8 cellular contexts compared by ENCODE assay signal in genomic region chr12:56634837-56635538, GRCh38. TPM values are rescaled to one million over a fixed set of nuclear protein-coding genes. Genes with fewer than 3 reads are reported as not detected.
DNase-seq lines count a peak whose midpoint lies in the region; ATAC-seq and TF ChIP-seq lines count a peak whose summit lies in the region.

No MANE protein-coding gene starts in this region.

- ATAC-seq in DND-41 (ENCODE audit: insufficient read depth, low read depth) (peak; percentile 31), left ventricle myocardium superior (peak; percentile 47)

- H3K23ac ChIP-seq in H9 (ENCODE audit: insufficient read length, low read depth, low read length), result no peak overlapping the region

- peak; percentile 73 for DNase-seq in DND-41
- peak; percentile 85 for DNase-seq in H9
- DNase-seq in NCI-H1436 (lab: John Stamatoyannopoulos, UW), result peak; percentile 66
- peak in 55 of 58 donors; percentile 16 to 84 (median 52) for DNase-seq in anterior cingulate cortex (lab: John Stamatoyannopoulos, UW)
- DNase-seq in left ventricle myocardium superior, result peak; percentile 77
- peak; percentile 87 for DNase-seq in posterior vena cava (ENCODE audit: low spot score)
- no peak for DNase-seq in GOT3 (lab: John Stamatoyannopoulos, UW)

- no peak overlapping the region for H2BK12ac ChIP-seq in H9 (ENCODE audit: insufficient read length, low read depth, low read length)

- H4K8ac ChIP-seq in H9 (replicated peaks; ENCODE audit: insufficient read length, low read depth, low read length), result no peak overlapping the region

- H3K4me3 ChIP-seq in DND-41 (ENCODE audit: low read depth in 1 of 2, low read length in 2 of 2), result peak overlapping the region; percentile 61 to 83; a peak in 3 of 4 replicates

- peak overlapping the region; percentile 76 for H3K14ac ChIP-seq in H9 (ENCODE audit: insufficient read depth, low read length)

- H3K4me1 Mint-ChIP-seq in H9, result peaks cover 70% of the 10 kb centered on the region in 2 experiments
- H3K4me1 Mint-ChIP-seq in T-helper 1 cell treated with Interleukin-12 subunit alpha and Interleukin-12 subunit beta and Interleukin-4 antibody, amounts not matched to agents 30 μg/mL and 1 μg/mL, for 36 hours (ENCODE audit: low read depth), result peaks cover 67% of the 10 kb centered on the region

- H4K20me1 ChIP-seq in DND-41 (ENCODE audit: insufficient read depth, low read length), result peaks cover 6% of the 10 kb centered on the region; the same call in 1 of the 2 replicates
- no peaks in the 10 kb centered on the region for H4K20me1 ChIP-seq in H9 (ENCODE audit: control insufficient read depth, insufficient read depth, insufficient read length)

- no peaks in the 10 kb centered on the region for H3K9me3 ChIP-seq in DND-41 (ENCODE audit: insufficient read depth, low read length, severe bottlenecking)
- H3K9me3 ChIP-seq in H9 (ENCODE audit: control insufficient read depth, low read depth, low read length), result no peaks in the 10 kb centered on the region

- peak overlapping the region; percentile 98 to 99 (median 98) for H3K27ac Mint-ChIP-seq in H9
- peak overlapping the region; percentile 97 for H3K27ac Mint-ChIP-seq in T-helper 1 cell treated with Interleukin-12 subunit alpha and Interleukin-12 subunit beta and Interleukin-4 antibody, amounts not matched to agents 30 μg/mL and 1 μg/mL, for 36 hours

- TF ChIP-seq CTCF in DND-41 (IDR thresholded peaks at IDR 0.05; ENCODE audit: borderline replicate concordance, extremely low read depth, low read length, poor library complexity, severe bottlenecking), result peak; percentile 55
- TF ChIP-seq CTCF in H9 (conservative IDR thresholded peaks at IDR 0.05), result peak; percentile 50; the same call in 2 of the 3 replicates

- H3K4me3 Mint-ChIP-seq in H9, result peak overlapping the region; percentile 92 to 95
- peak overlapping the region; percentile 98 for H3K4me3 Mint-ChIP-seq in T-helper 1 cell treated with Interleukin-12 subunit alpha and Interleukin-12 subunit beta and Interleukin-4 antibody, amounts not matched to agents 30 μg/mL and 1 μg/mL, for 36 hours

- no peak overlapping the region for H4K5ac ChIP-seq in H9 (ENCODE audit: insufficient read length, low read depth, low read length)

- peaks cover 44% of the 10 kb centered on the region for H3K79me2 ChIP-seq in DND-41 (ENCODE audit: insufficient read depth, low read length)
- H3K79me2 ChIP-seq in H9 (ENCODE audit: insufficient read depth, low read length), result 0 out of 2 replicates have a peak, but pooled peaks cover 1% of the 10 kb centered on the region

- H2AK5ac ChIP-seq in H9 (ENCODE audit: insufficient read length, low read length), result no peak overlapping the region

- H2BK5ac ChIP-seq in H9 (ENCODE audit: insufficient read length, low read length), result no peak overlapping the region

- H3K27ac ChIP-seq in DND-41 (ENCODE audit: low read length), result peak overlapping the region; percentile 68
- H3K27ac ChIP-seq in H9 (ENCODE audit: insufficient read length, low read depth, low read length), result no peak overlapping the region

- H2AFZ ChIP-seq in DND-41 (ENCODE audit: low read depth, low read length) (peak overlapping the region; percentile 60), H9 (ENCODE audit: low read length) (no peak overlapping the region)

- H3K79me1 ChIP-seq in H9 (ENCODE audit: insufficient read depth, low read depth, low read length, poor library complexity, severe bottlenecking), result no peaks in the 10 kb centered on the region

- peak overlapping the region; percentile 72 for H3K4me2 ChIP-seq in DND-41 (ENCODE audit: insufficient read depth, low read length)
- peak overlapping the region; percentile 90 for H3K4me2 ChIP-seq in H9 (ENCODE audit: insufficient read depth, insufficient read length, low read length)

- H3K9ac ChIP-seq in DND-41 (ENCODE audit: low read depth, low read length), result peak overlapping the region; percentile 61
- H3K9ac ChIP-seq in H9 (ENCODE audit: extremely low read depth, insufficient read length, low read length), result peak overlapping the region; percentile 55

- H3K56ac ChIP-seq in H9 (ENCODE audit: insufficient read length, low read depth, low read length), result no peak overlapping the region

- H3K23me2 ChIP-seq in H9 (ENCODE audit: insufficient read length, low read depth, low read length, poor library complexity, severe bottlenecking), result peaks cover 25% of the 10 kb centered on the region

- peaks cover 21 to 30% (median 24%) of the 10 kb centered on the region in 3 experiments; a peak in 6 of 7 replicates for H3K36me3 Mint-ChIP-seq in H9 (ENCODE audit: insufficient read depth in 1 of 3, low read depth in 3 of 3)
- peaks cover 28% of the 10 kb centered on the region for H3K36me3 Mint-ChIP-seq in T-helper 1 cell treated with Interleukin-12 subunit alpha and Interleukin-12 subunit beta and Interleukin-4 antibody, amounts not matched to agents 30 μg/mL and 1 μg/mL, for 36 hours (ENCODE audit: low read depth)

- no peak overlapping the region for H2BK15ac ChIP-seq in H9 (ENCODE audit: low read depth, low read length)

- H2BK20ac ChIP-seq in H9 (ENCODE audit: low read depth, low read length, poor library complexity, severe bottlenecking), result no peak overlapping the region

- H3K36me3 ChIP-seq in DND-41 (ENCODE audit: insufficient read depth, low read length), result peaks cover 23% of the 10 kb centered on the region

- no peak overlapping the region for H3T11ph ChIP-seq in H9 (ENCODE audit: low read length)

- WGBS in H9 (ENCODE audit: extremely low coverage, insufficient read length, low lambda C conversion rate), result no CpG with 5 or more reads among the region's 45 CpGs

- no peaks in the 10 kb centered on the region for H3K27me3 ChIP-seq in DND-41 (ENCODE audit: insufficient read depth, low read length, poor library complexity)
- H3K27me3 ChIP-seq in H9 (ENCODE audit: insufficient read depth, low read length), result no peaks in the 10 kb centered on the region

- H3K27me3 Mint-ChIP-seq in H9 (ENCODE audit: low read depth), result no peaks in the 10 kb centered on the region
- no peaks in the 10 kb centered on the region for H3K27me3 Mint-ChIP-seq in T-helper 1 cell treated with Interleukin-12 subunit alpha and Interleukin-12 subunit beta and Interleukin-4 antibody, amounts not matched to agents 30 μg/mL and 1 μg/mL, for 36 hours (ENCODE audit: low read depth)

- peak overlapping the region; percentile 70 for H3K18ac ChIP-seq in H9 (ENCODE audit: insufficient read length, low read depth, low read length)

- no peak overlapping the region for H3K4ac ChIP-seq in H9 (ENCODE audit: low read depth, low read length)

- H3K4me1 ChIP-seq in DND-41 (ENCODE audit: insufficient read depth, low read length), result peaks cover 60% of the 10 kb centered on the region
- H3K4me1 ChIP-seq in H9 (ENCODE audit: insufficient read depth, low read length), result peaks cover 14% of the 10 kb centered on the region; the same call in 1 of the 2 replicates

- no peak overlapping the region for H2BK120ac ChIP-seq in H9 (ENCODE audit: low read depth, low read length, poor library complexity, severe bottlenecking)

- intact Hi-C loops in left ventricle myocardium superior (cut with micrococcal nuclease) (loop anchor here (10.0 kb wide), 1 partner anchor 110 kb away; the partner anchor contains the start of gene RBMS2), posterior vena cava (cut with DNase I) (loop anchor here in 1 of 2 donors (5.0 kb wide), 1 partner anchor 113 kb away; the partner anchor contains the start of gene RBMS2)

- H4K91ac ChIP-seq in H9 (ENCODE audit: insufficient read length, low read depth, low read length), result no peak overlapping the region

- peaks cover 0 to 6% of the 10 kb centered on the region in 2 experiments; a peak in 1 of 5 replicates for H3K9me3 Mint-ChIP-seq in H9
- H3K9me3 Mint-ChIP-seq in T-helper 1 cell treated with Interleukin-12 subunit alpha and Interleukin-12 subunit beta and Interleukin-4 antibody, amounts not matched to agents 30 μg/mL and 1 μg/mL, for 36 hours, result no peaks in the 10 kb centered on the region

RNA-seq across cellular contexts. Expression of gene BAZ2A, which starts 4.9 kb away (rescaled TPM):
- total RNA-seq in H9 (2021) (94.1 and 108 TPM in 2 replicates), left ventricle myocardium superior (34.7 TPM), posterior vena cava (10 to 100 TPM; 48.7 to 66.3 TPM)

RNA-seq across cellular contexts. Expression of gene ATP5F1B, which starts 10.8 kb away (rescaled TPM):
- total RNA-seq in H9 (2021) (927 and 936 TPM in 2 replicates), left ventricle myocardium superior (3,327 TPM), posterior vena cava (100 to 1,000 TPM; 363 to 368 TPM)

RNA-seq across cellular contexts. Expression of gene PTGES3, which starts 53.1 kb away (rescaled TPM):
- total RNA-seq in H9 (2021) (435 and 449 TPM in 2 replicates), left ventricle myocardium superior (137 TPM), posterior vena cava (100 to 1,000 TPM; 132 to 145 TPM)
